ENCODE assay signal across 18 cellular contexts in genomic region chr4:169160825-169161224, GRCh38.
A peak's percentile ranks its signal among the peaks of the same experiment; 100 is the strongest.
DNase-seq lines count a peak whose midpoint lies in the region; ATAC-seq, FAIRE-seq and TF ChIP-seq lines count a peak whose summit lies in the region.
"Had no signal": no experiment of that assay in that cellular context is flagged by ENCODE, and none has a peak within 500 bp of the region (broad histone marks: within the 10 kb centered on the region; RNA-seq: fewer than 3 reads in every experiment).

No MANE protein-coding gene starts in this region.

- intact Hi-C loops in Right ventricle myocardium inferior (cut with DNase I) (no loop called here), left ventricle myocardium inferior (cut with micrococcal nuclease) (no loop called here), thyroid gland (cut with DNase I) (no loop called here)

- no peak for TF ChIP-seq CTCF in left ventricle myocardium inferior (IDR thresholded peaks at IDR 0.05; ENCODE audit: borderline replicate concordance)
- no peak for TF ChIP-seq CTCF in mesothelial cell of epicardium (IDR thresholded peaks at IDR 0.05; ENCODE audit: unreplicated experiment)
- TF ChIP-seq CTCF in thyroid gland (IDR thresholded peaks at IDR 0.05), result no peak

- no peaks in the 10 kb centered on the region for H3K36me3 Mint-ChIP-seq in mesothelial cell of epicardium
- H3K36me3 Mint-ChIP-seq: naive thymus-derived CD4-positive, alpha-beta T cell had no signal

- DNase-seq in Right ventricle myocardium inferior (ENCODE audit: missing footprints) (no peak), left ventricle myocardium inferior (no peak), mesothelial cell of epicardium (ENCODE audit: low spot score in 2 of 2, unreplicated experiment in 2 of 2) (no peak), thyroid gland (peak; percentile 40 to 43), NCI-H2107 treated with DMSO at 0.1 percent for 48 hours (lab: John Stamatoyannopoulos, UW; ENCODE audit: unreplicated experiment) (no peak), urothelium cell line (ENCODE audit: low spot score) (no peak)
- DNase-seq: activated CD4-positive, alpha-beta T cell treated with anti-CD3 and anti-CD28 coated beads, Interleukin-2, amount 10 ng/mL, durations not matched to agents 24 days and 14 days; activated T-cell treated with anti-CD3 and anti-CD28 coated beads, Interleukin-2, amount 50 U/mL, for 48 hours; Caco-2; GF-D8; naive thymus-derived CD4-positive, alpha-beta T cell; NCI-H524; T-helper 2 cell had no signal

- ATAC-seq in Right ventricle myocardium inferior, result peak; percentile 37
- ATAC-seq in GM18907 (IDR thresholded peaks at IDR 0.05; ENCODE audit: unreplicated experiment), result no peak
- ATAC-seq: K562; naive thymus-derived CD4-positive, alpha-beta T cell had no signal

- H3K36me3 ChIP-seq in left ventricle myocardium inferior, result peaks cover 8% of the 10 kb centered on the region
- no peaks in the 10 kb centered on the region for H3K36me3 ChIP-seq in ectodermal cell (ENCODE audit: control insufficient read depth, insufficient read depth, low read length)
- H3K36me3 ChIP-seq in thyroid gland, result no peaks in the 10 kb centered on the region

- no peak for FAIRE-seq in urothelium cell line (lab: Jason Lieb, UNC)
- FAIRE-seq: H1, K562 had no signal

- no peaks in the 10 kb centered on the region for H3K27me3 Mint-ChIP-seq in mesothelial cell of epicardium (ENCODE audit: low read depth)

- no peak overlapping the region for H3K4me3 Mint-ChIP-seq in mesothelial cell of epicardium
- H3K4me3 Mint-ChIP-seq: activated CD4-positive, alpha-beta T cell treated with anti-CD3 and anti-CD28 coated beads, Interleukin-2, amount 10 ng/mL, durations not matched to agents 24 days and 14 days; naive thymus-derived CD4-positive, alpha-beta T cell had no signal

- no peak overlapping the region for H3K4me3 ChIP-seq in left ventricle myocardium inferior
- H3K4me3 ChIP-seq in ectodermal cell (ENCODE audit: insufficient read depth, low read depth, low read length), result no peak overlapping the region
- H3K4me3 ChIP-seq in thyroid gland (replicated peaks in 1 of 3), result no peak overlapping the region
- H3K4me3 ChIP-seq: K562, smooth muscle cell had no signal

- H3K27me3 ChIP-seq in left ventricle myocardium inferior (ENCODE audit: low read depth) (no peaks in the 10 kb centered on the region), ectodermal cell (ENCODE audit: control insufficient read depth, insufficient read depth, low read length, poor library complexity, severe bottlenecking) (no peaks in the 10 kb centered on the region), thyroid gland (no peaks in the 10 kb centered on the region)

- H3K4me1 ChIP-seq in left ventricle myocardium inferior (peaks cover 28% of the 10 kb centered on the region), ectodermal cell (ENCODE audit: control insufficient read depth, insufficient read depth, low read length) (peaks cover 4% of the 10 kb centered on the region), thyroid gland (peaks cover 40 to 69% of the 10 kb centered on the region in 2 donors)

- H3K9me3 ChIP-seq in left ventricle myocardium inferior (replicated peaks), result no peaks in the 10 kb centered on the region
- H3K9me3 ChIP-seq in ectodermal cell (ENCODE audit: control insufficient read depth, low read length), result no peaks in the 10 kb centered on the region
- H3K9me3 ChIP-seq in thyroid gland, result no peaks in the 10 kb centered on the region
- H3K9me3 ChIP-seq: Caco-2 had no signal

- no peaks in the 10 kb centered on the region for H3K9me3 Mint-ChIP-seq in mesothelial cell of epicardium
- H3K9me3 Mint-ChIP-seq: activated CD4-positive, alpha-beta T cell treated with anti-CD3 and anti-CD28 coated beads, Interleukin-2, amount 10 ng/mL, durations not matched to agents 24 days and 14 days; naive thymus-derived CD4-positive, alpha-beta T cell had no signal

- H3K27ac Mint-ChIP-seq in mesothelial cell of epicardium, result peak overlapping the region; percentile 18
- H3K27ac Mint-ChIP-seq: activated CD4-positive, alpha-beta T cell treated with anti-CD3 and anti-CD28 coated beads, Interleukin-2, amount 10 ng/mL, durations not matched to agents 24 days and 14 days; naive thymus-derived CD4-positive, alpha-beta T cell had no signal

- H3K27ac ChIP-seq in left ventricle myocardium inferior (replicated peaks) (no peak overlapping the region), ectodermal cell (ENCODE audit: insufficient read depth, low read depth, low read length, poor library complexity, severe bottlenecking) (peak overlapping the region; percentile 9), thyroid gland (peak overlapping the region; percentile 43 to 60 (median 47))

- WGBS in ectodermal cell, 2 experiments, result 72 to 79% methylated on average over 3 of the region's 3 CpGs
- 35% methylated on average over 3 of the region's 3 CpGs for WGBS in thyroid gland, 2 donors

- no peak for TF ChIP-seq POLR2A in thyroid gland (IDR thresholded peaks at IDR 0.05)

- peaks cover 38% of the 10 kb centered on the region for H3K4me1 Mint-ChIP-seq in mesothelial cell of epicardium
- H3K4me1 Mint-ChIP-seq: activated CD4-positive, alpha-beta T cell treated with anti-CD3 and anti-CD28 coated beads, Interleukin-2, amount 10 ng/mL, durations not matched to agents 24 days and 14 days; naive thymus-derived CD4-positive, alpha-beta T cell had no signal

Comparison
In these comparisons a context has a peak if more than half of its experiments do, and no peak if none do; other contexts are left out.
1. DNase-seq: peak in thyroid gland (2 of 2); none in Right ventricle myocardium inferior (single experiment), left ventricle myocardium inferior (single experiment), mesothelial cell of epicardium (0 of 2), NCI-H2107 treated with DMSO at 0.1 percent for 48 hours (single experiment) and urothelium cell line (single experiment).